Comparison of ENCODE assay signal across 5 cellular contexts in the genomic region with DNA sequence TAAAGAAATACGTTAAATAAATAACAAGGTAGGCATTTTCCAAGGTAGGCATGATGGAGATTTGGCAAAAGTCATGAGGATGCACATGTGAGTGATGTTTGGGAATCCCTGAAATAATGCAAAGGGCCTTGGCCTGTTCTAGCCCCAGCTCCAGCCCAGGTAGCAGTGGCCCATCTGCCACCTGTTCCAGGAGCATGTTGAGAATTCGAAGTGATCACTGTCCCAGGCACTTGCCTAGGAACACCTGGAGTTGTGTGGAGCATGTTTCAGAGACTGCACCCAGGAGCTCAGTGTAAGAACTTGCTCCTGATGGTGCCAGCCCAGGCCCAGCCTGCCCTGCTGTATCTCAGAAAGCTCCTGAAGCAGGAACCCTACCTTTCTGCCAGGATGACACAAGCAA.
DNase-seq lines count a peak whose midpoint lies in the region; ATAC-seq and TF ChIP-seq lines count a peak whose summit lies in the region.
"Not testable (repeated sequence)": the region's sequence is repeated elsewhere in the genome, so short reads cannot be mapped to it uniquely, and the experiment has no call there.

No MANE protein-coding gene starts in this region.

- not testable (repeated sequence) for H3K27me3 Mint-ChIP-seq in natural killer cell treated with Interleukin-12 subunit alpha and Interleukin-12 subunit beta and Interleukin-15 and Interleukin-18, amount 100 ng/mL, for 72 hours

- intact Hi-C loops in right lobe of liver (cut with DNase I); upper lobe of right lung (cut with DNase I): not testable (repeated sequence)

- 100% methylated on average over 1 of the region's 2 CpGs for WGBS in right lobe of liver (ENCODE audit: insufficient coverage, low coverage, low lambda C conversion rate, missing lambda C conversion rate)

- not testable (repeated sequence) for H3K4me3 Mint-ChIP-seq in natural killer cell treated with Interleukin-12 subunit alpha and Interleukin-12 subunit beta and Interleukin-15 and Interleukin-18, amount 100 ng/mL, for 72 hours

- H3K36me3 Mint-ChIP-seq in natural killer cell treated with Interleukin-12 subunit alpha and Interleukin-12 subunit beta and Interleukin-15 and Interleukin-18, amount 100 ng/mL, for 72 hours: peaks cover 12% of the 10 kb centered on the region

- ATAC-seq in right lobe of liver; natural killer cell treated with Interleukin-12 subunit alpha and Interleukin-12 subunit beta and Interleukin-15 and Interleukin-18, amount 100 ng/mL, for 72 hours; upper lobe of right lung: not testable (repeated sequence)

- H3K4me3 ChIP-seq in coronary artery, right lobe of liver, upper lobe of right lung: not testable (repeated sequence)

- peaks cover 0 to 13% (median 0%) of the 10 kb centered on the region in 4 donors for H3K4me1 ChIP-seq in right lobe of liver
- not testable (repeated sequence) for H3K4me1 ChIP-seq in upper lobe of right lung

- not testable (repeated sequence) for H3K4me1 Mint-ChIP-seq in natural killer cell treated with Interleukin-12 subunit alpha and Interleukin-12 subunit beta and Interleukin-15 and Interleukin-18, amount 100 ng/mL, for 72 hours (ENCODE audit: low read depth in 2 of 2)

- not testable (repeated sequence) for H3K27me3 ChIP-seq in right lobe of liver, upper lobe of right lung

- not testable (repeated sequence) for H3K9me3 Mint-ChIP-seq in natural killer cell treated with Interleukin-12 subunit alpha and Interleukin-12 subunit beta and Interleukin-15 and Interleukin-18, amount 100 ng/mL, for 72 hours

- H3K27ac ChIP-seq in coronary artery, right lobe of liver, upper lobe of right lung: not testable (repeated sequence)

- not testable (repeated sequence) for H3K36me3 ChIP-seq in right lobe of liver, upper lobe of right lung

- not testable (repeated sequence) for TF ChIP-seq CTCF in coronary artery (IDR thresholded peaks at IDR 0.05); right lobe of liver (IDR thresholded peaks at IDR 0.05); upper lobe of right lung (IDR thresholded peaks at IDR 0.05)

- H3K9me3 ChIP-seq in right lobe of liver, upper lobe of right lung: not testable (repeated sequence)

- DNase-seq in activated CD8-positive, alpha-beta memory T cell treated with anti-CD3 and anti-CD28 coated beads, Interleukin-2, amount 50 U/mL, for 48 hours: peak; percentile 26
- DNase-seq in coronary artery (ENCODE audit: low spot score) (peak; percentile 22), right lobe of liver (peak in 2 of 3 donors; percentile 3 to 27), upper lobe of right lung (peak; percentile 28)
- DNase-seq in natural killer cell treated with Interleukin-12 subunit alpha and Interleukin-12 subunit beta and Interleukin-15 and Interleukin-18, amount 100 ng/mL, for 72 hours (ENCODE audit: low spot score): peak; percentile 18

- H3K27ac Mint-ChIP-seq in natural killer cell treated with Interleukin-12 subunit alpha and Interleukin-12 subunit beta and Interleukin-15 and Interleukin-18, amount 100 ng/mL, for 72 hours: not testable (repeated sequence)

- TF ChIP-seq POLR2A in right lobe of liver (IDR thresholded peaks at IDR 0.05): not testable (repeated sequence)
